Comparison of ENCODE assay signal across 9 cellular contexts in genomic region chr9:34990908-34991832, GRCh38. TPM values are rescaled to one million over a fixed set of nuclear protein-coding genes. Genes with fewer than 3 reads are reported as not detected.
DNase-seq lines count a peak whose midpoint lies in the region; ATAC-seq and TF ChIP-seq lines count a peak whose summit lies in the region.
"Had no signal": no experiment of that assay in that cellular context is flagged by ENCODE, and none has a peak within 500 bp of the region (broad histone marks: within the 10 kb centered on the region; RNA-seq: fewer than 3 reads in every experiment).

No MANE protein-coding gene starts in this region.

- peak overlapping the region; percentile 86 for H3K4me3 Mint-ChIP-seq in CD8-positive, alpha-beta T cell
- peak overlapping the region; percentile 98 for H3K4me3 Mint-ChIP-seq in progenitor cell of endocrine pancreas (ENCODE audit: low read depth)

- peaks cover 4% of the 10 kb centered on the region for H3K36me3 Mint-ChIP-seq in CD8-positive, alpha-beta T cell
- peaks cover 7% of the 10 kb centered on the region for H3K36me3 Mint-ChIP-seq in progenitor cell of endocrine pancreas (ENCODE audit: insufficient read depth)

- H3K4me1 Mint-ChIP-seq in CD8-positive, alpha-beta T cell (ENCODE audit: low read depth): peaks cover 32% of the 10 kb centered on the region
- H3K4me1 Mint-ChIP-seq in progenitor cell of endocrine pancreas (ENCODE audit: low read depth): peaks cover 22% of the 10 kb centered on the region

- no peak overlapping the region for H3K4me2 ChIP-seq in PC-9

- no peak for TF ChIP-seq CTCF in CD8-positive, alpha-beta T cell (IDR thresholded peaks at IDR 0.05)
- TF ChIP-seq CTCF in PC-9 (conservative IDR thresholded peaks at IDR 0.05) (no peak), progenitor cell of endocrine pancreas (IDR thresholded peaks at IDR 0.05; ENCODE audit: unreplicated experiment) (no peak)

- no peak overlapping the region for H3K27ac Mint-ChIP-seq in CD8-positive, alpha-beta T cell
- peak overlapping the region; percentile 63 for H3K27ac Mint-ChIP-seq in progenitor cell of endocrine pancreas

- no peak for ATAC-seq in CD8-positive, alpha-beta T cell
- no peak for ATAC-seq in GM21723 (IDR thresholded peaks at IDR 0.05; ENCODE audit: unreplicated experiment)

- no peaks in the 10 kb centered on the region for H4K20me1 ChIP-seq in PC-9 (ENCODE audit: insufficient read depth)

- H3K9me3 ChIP-seq in CD8-positive, alpha-beta T cell (ENCODE audit: low read length): no peaks in the 10 kb centered on the region
- no peaks in the 10 kb centered on the region for H3K9me3 ChIP-seq in PC-9 (ENCODE audit: insufficient read depth, low read depth)

- H3F3A ChIP-seq in PC-9 (ENCODE audit: insufficient read depth, low read depth): peaks cover 4% of the 10 kb centered on the region; the same call in 1 of the 2 replicates

- no peaks in the 10 kb centered on the region for H3K36me3 ChIP-seq in CD8-positive, alpha-beta T cell (ENCODE audit: insufficient read depth, low read length)
- no peaks in the 10 kb centered on the region for H3K36me3 ChIP-seq in PC-9 (ENCODE audit: low read depth)

- no peak overlapping the region for H3K27ac ChIP-seq in CD8-positive, alpha-beta T cell (ENCODE audit: low read depth, low read length)
- H3K27ac ChIP-seq in PC-9 (no peak overlapping the region), epithelial cell of prostate (peak overlapping the region; percentile 86)

- intact Hi-C loops in CD8-positive, alpha-beta T cell (cut with DNase I, micrococcal nuclease): loop anchor here in 1 of 2 experiments (5.0 kb wide), 1 partner anchor 324 kb away; a partner anchor contains a TSS
- intact Hi-C loops in PC-9 (cut with micrococcal nuclease; ENCODE audit: unreplicated experiment): no loop called here

- H3K9me2 ChIP-seq in PC-9 (ENCODE audit: insufficient read depth): no peaks in the 10 kb centered on the region

- H3K79me2 ChIP-seq in PC-9 (ENCODE audit: low read depth): no peaks in the 10 kb centered on the region

- POLR2A ChIA-PET in CD8-positive, alpha-beta T cell (lab: Charles Lee): interaction anchor here (2.2 kb wide), 1 partner anchor 81 kb away, joined by 5 read pairs; the partner anchor contains the start of gene VCP
- POLR2A ChIA-PET in PC-9 (lab: Charles Lee; ENCODE audit: unreplicated experiment): no interaction called here

- H3K4me3 ChIP-seq in CD8-positive, alpha-beta T cell (ENCODE audit: low read depth, low read length): no peak overlapping the region
- H3K4me3 ChIP-seq in PC-9: no peak overlapping the region

- CTCF ChIA-PET in CD8-positive, alpha-beta T cell (lab: Charles Lee): interaction anchor here (1.4 kb wide), 1 partner anchor 12 kb away, joined by 3 read pairs; no protein-coding TSS in a partner anchor
- CTCF ChIA-PET in PC-9 (lab: Charles Lee): no interaction called here

- DNase-seq in CD8-positive, alpha-beta T cell: no peak
- no peak for DNase-seq in PC-9
- DNase-seq in epithelial cell of prostate (ENCODE audit: low read depth, low spot score): no peak
- no peak for DNase-seq in progenitor cell of endocrine pancreas (ENCODE audit: low spot score, unreplicated experiment)
- no peak for DNase-seq in medulla oblongata (ENCODE audit: extremely low spot score)
- DNase-seq in DMS153 (lab: John Stamatoyannopoulos, UW): no peak
- no peak for DNase-seq in SIG-M5 treated with dmso at 0.1 percent for 504 hours (lab: John Stamatoyannopoulos, UW; ENCODE audit: unreplicated experiment)
- DNase-seq: NCI-H774 had no signal

- no peak overlapping the region for H2AFZ ChIP-seq in PC-9

- H3K4me1 ChIP-seq in CD8-positive, alpha-beta T cell (ENCODE audit: insufficient read depth, low read length): peaks cover 31% of the 10 kb centered on the region
- H3K4me1 ChIP-seq in PC-9 (replicated peaks; ENCODE audit: insufficient read depth): peaks cover 17% of the 10 kb centered on the region; the same call in 1 of the 2 replicates

- BruUV-seq in PC-9 (replicated peaks; lab: Mats Ljungman, UMichigan): TSS peak; percentile 15

- H3K27me3 Mint-ChIP-seq in CD8-positive, alpha-beta T cell (ENCODE audit: low read depth): no peaks in the 10 kb centered on the region
- H3K27me3 Mint-ChIP-seq in progenitor cell of endocrine pancreas: peaks cover 9% of the 10 kb centered on the region

- H3K27me3 ChIP-seq in CD8-positive, alpha-beta T cell (ENCODE audit: insufficient read depth, low read length): no peaks in the 10 kb centered on the region
- H3K27me3 ChIP-seq in PC-9 (ENCODE audit: insufficient read depth, low read depth): no peaks in the 10 kb centered on the region

- H3K9me3 Mint-ChIP-seq in CD8-positive, alpha-beta T cell: no peaks in the 10 kb centered on the region
- no peaks in the 10 kb centered on the region for H3K9me3 Mint-ChIP-seq in progenitor cell of endocrine pancreas (ENCODE audit: low read depth)

RNA-seq across cellular contexts. Expression of gene DNAJB5, which starts 1.6 kb away (rescaled TPM):
- total RNA-seq in CD8-positive, alpha-beta T cell: 1 to 10 TPM; 2.1 to 2.2 TPM
- 0.79 and 0.98 TPM in 2 replicates for total RNA-seq in PC-9 (2021)
- 12.4 and 15.4 TPM in 2 replicates for total RNA-seq in progenitor cell of endocrine pancreas

RNA-seq across cellular contexts. Expression of gene PHF24, which starts 33.1 kb away (rescaled TPM):
- not detected for total RNA-seq in CD8-positive, alpha-beta T cell
- total RNA-seq in PC-9 (2021) (not detected in 2 replicates), progenitor cell of endocrine pancreas (0.29 and 0.38 TPM in 2 replicates)
